Comparison of ENCODE assay signal across 10 cellular contexts in the genomic region with DNA sequence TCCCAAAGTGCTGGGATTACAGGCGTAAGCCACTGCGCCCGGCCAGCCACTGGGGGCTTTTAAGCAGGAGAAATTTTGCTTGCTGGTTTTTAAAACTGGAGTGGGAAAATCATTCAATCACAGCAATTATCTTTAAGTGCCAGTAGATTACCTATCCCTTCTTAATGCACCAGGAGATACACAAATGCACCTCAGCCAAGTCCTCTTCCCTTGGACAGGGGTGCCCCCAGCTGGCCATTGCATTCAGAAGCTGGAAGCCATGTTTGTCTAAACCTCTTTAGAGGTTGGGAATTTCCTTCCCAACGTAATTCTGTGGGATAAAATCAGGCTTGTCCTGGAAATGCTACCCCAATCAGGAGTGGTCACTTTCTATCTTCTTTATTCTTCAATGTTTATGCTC. TPM values are rescaled to one million over a fixed set of nuclear protein-coding genes. Genes with fewer than 3 reads are reported as not detected.
DNase-seq lines count a peak whose midpoint lies in the region; ATAC-seq, FAIRE-seq and TF ChIP-seq lines count a peak whose summit lies in the region.
"Had no signal": no experiment of that assay in that cellular context is flagged by ENCODE, and none has a peak within 500 bp of the region (broad histone marks: within the 10 kb centered on the region; RNA-seq: fewer than 3 reads in every experiment).

No MANE protein-coding gene starts in this region.

- H3K4me3 ChIP-seq in BE2C (ENCODE audit: low read depth, low read length) (no peak overlapping the region), bronchial epithelial cell (ENCODE audit: low read depth, low read length) (no peak overlapping the region)
- H3K4me3 ChIP-seq in naive thymus-derived CD4-positive, alpha-beta T cell (ENCODE audit: low read length), result no peak overlapping the region

- FAIRE-seq in bronchial epithelial cell (lab: Jason Lieb, UNC), result no peak
- FAIRE-seq: endothelial cell of umbilical vein had no signal

- POLR2A ChIA-PET in naive thymus-derived CD4-positive, alpha-beta T cell (lab: Charles Lee), result no interaction called here

- H3K36me3 ChIP-seq in BE2C (no peaks in the 10 kb centered on the region; the same call in 1 of the 2 replicates), bronchial epithelial cell (ENCODE audit: control insufficient read depth, insufficient read depth, low read length) (no peaks in the 10 kb centered on the region)
- peaks cover 0 to 5% (median 0%) of the 10 kb centered on the region in 3 experiments for H3K36me3 ChIP-seq in naive thymus-derived CD4-positive, alpha-beta T cell (ENCODE audit: control insufficient read depth in 2 of 3, insufficient read depth in 3 of 3, low read length in 3 of 3)

- peaks cover 0 to 13% (median 0%) of the 10 kb centered on the region in 7 donors for H3K4me1 Mint-ChIP-seq in naive thymus-derived CD4-positive, alpha-beta T cell

- H3K4me1 ChIP-seq in BE2C, result peaks cover 20% of the 10 kb centered on the region
- no peaks in the 10 kb centered on the region for H3K4me1 ChIP-seq in naive thymus-derived CD4-positive, alpha-beta T cell (ENCODE audit: control insufficient read depth in 2 of 2, insufficient read depth in 2 of 2, low read length in 2 of 2)

- H3K27ac ChIP-seq in naive thymus-derived CD4-positive, alpha-beta T cell (ENCODE audit: low read depth, low read length), result no peak overlapping the region

- H3K9me3 Mint-ChIP-seq in naive thymus-derived CD4-positive, alpha-beta T cell, result no peaks in the 10 kb centered on the region
- H3K9me3 Mint-ChIP-seq: stimulated activated naive CD8-positive, alpha-beta T cell treated with anti-CD3 and anti-CD28 coated beads, Interleukin-15, Interleukin-2, amounts not matched to agents 100 ng/mL and 50 ng/mL, for 24 hours had no signal

- intact Hi-C loops in naive thymus-derived CD4-positive, alpha-beta T cell (cut with micrococcal nuclease), result loop anchor here (1.0 to 10.0 kb wide), 5 partner anchors 50 to 522 kb away; a partner anchor contains a TSS

- peak; percentile 70 for TF ChIP-seq CTCF in BE2C (IDR thresholded peaks at IDR 0.05; ENCODE audit: low read depth, low read length)
- peak; percentile 56 for TF ChIP-seq CTCF in GM12873 (IDR thresholded peaks at IDR 0.05; ENCODE audit: insufficient read depth, low read depth, low read length, missing control alignments)
- TF ChIP-seq CTCF in bronchial epithelial cell (IDR thresholded peaks at IDR 0.05; ENCODE audit: insufficient read depth, low read length, severe bottlenecking), result peak; percentile 69

- peak; percentile 36 for ATAC-seq in naive thymus-derived CD4-positive, alpha-beta T cell
- no peak for ATAC-seq in GM18873 (IDR thresholded peaks at IDR 0.05; ENCODE audit: low FRiP score, unreplicated experiment)

- CTCF ChIA-PET in naive thymus-derived CD4-positive, alpha-beta T cell (lab: Charles Lee), result interaction anchor here (0.6 to 2.8 kb wide), 5 partner anchors 50 to 810 kb away, joined by 3 to 9 read pairs (median 4); no protein-coding TSS in a partner anchor

- H3K27me3 Mint-ChIP-seq in naive thymus-derived CD4-positive, alpha-beta T cell, result peaks cover 0 to 1% (median 0%) of the 10 kb centered on the region in 5 donors
- H3K27me3 Mint-ChIP-seq: stimulated activated naive CD8-positive, alpha-beta T cell treated with anti-CD3 and anti-CD28 coated beads, Interleukin-15, Interleukin-2, amounts not matched to agents 100 ng/mL and 50 ng/mL, for 24 hours had no signal

- DNase-seq in BE2C (peak; percentile 56), NCI-H460 (ENCODE audit: extremely low read depth, low read depth) (peak; percentile 23), bronchial epithelial cell (ENCODE audit: low read depth) (peak; percentile 65), NCI-H510A (lab: John Stamatoyannopoulos, UW) (no peak), amniotic stem cell (lab: John Stamatoyannopoulos, UW) (no peak)
- peak in 6 of 9 donors; percentile 6 to 32 (median 21) for DNase-seq in naive thymus-derived CD4-positive, alpha-beta T cell

- no peak overlapping the region for H3K4me3 Mint-ChIP-seq in naive thymus-derived CD4-positive, alpha-beta T cell
- H3K4me3 Mint-ChIP-seq: stimulated activated naive CD8-positive, alpha-beta T cell treated with anti-CD3 and anti-CD28 coated beads, Interleukin-15, Interleukin-2, amounts not matched to agents 100 ng/mL and 50 ng/mL, for 24 hours had no signal

- no peaks in the 10 kb centered on the region for H3K27me3 ChIP-seq in BE2C
- no peaks in the 10 kb centered on the region for H3K27me3 ChIP-seq in bronchial epithelial cell (ENCODE audit: control insufficient read depth, insufficient read depth, low read length)
- no peaks in the 10 kb centered on the region for H3K27me3 ChIP-seq in naive thymus-derived CD4-positive, alpha-beta T cell (ENCODE audit: control insufficient read depth in 2 of 2, insufficient read depth in 2 of 2, low read length in 2 of 2)

- H3K36me3 Mint-ChIP-seq in naive thymus-derived CD4-positive, alpha-beta T cell, result peaks cover 0 to 7% (median 0%) of the 10 kb centered on the region in 5 donors

- no peaks in the 10 kb centered on the region for H3K9me3 ChIP-seq in BE2C
- H3K9me3 ChIP-seq in naive thymus-derived CD4-positive, alpha-beta T cell (ENCODE audit: control insufficient read depth in 2 of 3, low read length in 3 of 3), result no peaks in the 10 kb centered on the region

- H3K27ac Mint-ChIP-seq in naive thymus-derived CD4-positive, alpha-beta T cell, result no peak overlapping the region
- H3K27ac Mint-ChIP-seq: stimulated activated naive CD8-positive, alpha-beta T cell treated with anti-CD3 and anti-CD28 coated beads, Interleukin-15, Interleukin-2, amounts not matched to agents 100 ng/mL and 50 ng/mL, for 24 hours had no signal

RNA-seq across cellular contexts. Expression of a gene that starts 26.6 kb away (rescaled TPM):
- polyA plus RNA-seq in BE2C (2012; ENCODE audit: insufficient read depth, insufficient read length, low read depth), result 70.1 TPM
- 116 and 126 TPM in 2 replicates for total RNA-seq in NCI-H460 (2014; rRNA removed; shearing (Covaris generic))
- polyA plus RNA-seq in NCI-H460 (2014; cell fraction: nucleus; rRNA removed), result 38.4 and 68.4 TPM in 2 replicates
- total RNA-seq in bronchial epithelial cell, result 24.0 and 25.3 TPM in 2 replicates
- total RNA-seq in naive thymus-derived CD4-positive, alpha-beta T cell, result 10 to 100 TPM; 14.7 to 47.7 (median 26.3) TPM
- polyA plus RNA-seq in naive thymus-derived CD4-positive, alpha-beta T cell, result 10 to 100 TPM; 11.6 to 29.0 TPM

RNA-seq across cellular contexts. Expression of a gene that starts 27.6 kb away (rescaled TPM):
- 53.6 TPM for polyA plus RNA-seq in BE2C (2012; ENCODE audit: insufficient read depth, insufficient read length, low read depth)
- 32.7 and 46.6 TPM in 2 replicates for total RNA-seq in NCI-H460 (2014; rRNA removed; shearing (Covaris generic))
- 19.8 and 23.2 TPM in 2 replicates for polyA plus RNA-seq in NCI-H460 (2014; cell fraction: nucleus; rRNA removed)
- 14.7 and 37.0 TPM in 2 replicates for total RNA-seq in bronchial epithelial cell
- 10 to 100 TPM; 17.6 to 73.2 (median 35.5) TPM for total RNA-seq in naive thymus-derived CD4-positive, alpha-beta T cell
- 100 to 1,000 TPM in 1 of 2 donors, 10 to 100 TPM in 1; 84.3 to 123 TPM for polyA plus RNA-seq in naive thymus-derived CD4-positive, alpha-beta T cell

RNA-seq across cellular contexts. Expression of a gene that starts 31.4 kb away (rescaled TPM):
- polyA plus RNA-seq in BE2C (2012; ENCODE audit: insufficient read depth, insufficient read length, low read depth), result 10.3 TPM
- 6.5 and 8.3 TPM in 2 replicates for total RNA-seq in NCI-H460 (2014; rRNA removed; shearing (Covaris generic))
- polyA plus RNA-seq in NCI-H460 (2014; cell fraction: nucleus; rRNA removed), result not detected in 2 replicates
- total RNA-seq in bronchial epithelial cell, result 107 and 652 TPM in 2 replicates
- 10 to 100 TPM in 1 of 5 experiments, 1 to 10 TPM in 1, under 1 TPM in 2, not detected in 1; 0.70 to 44.4 (median 3.1) TPM for total RNA-seq in naive thymus-derived CD4-positive, alpha-beta T cell
- polyA plus RNA-seq in naive thymus-derived CD4-positive, alpha-beta T cell, result under 1 TPM in 1 of 2 donors, not detected in 1; 0.30 TPM
- total RNA-seq: endothelial cell of umbilical vein had no signal
- polyA plus RNA-seq: endothelial cell of umbilical vein had no signal

RNA-seq across cellular contexts. Expression of a gene that starts 59.5 kb away (rescaled TPM):
- 9.3 TPM for polyA plus RNA-seq in BE2C (2012; ENCODE audit: insufficient read depth, insufficient read length, low read depth)
- total RNA-seq in NCI-H460 (2014; rRNA removed; shearing (Covaris generic)), result 5.1 and 6.4 TPM in 2 replicates
- 6.7 and 7.7 TPM in 2 replicates for polyA plus RNA-seq in NCI-H460 (2014; cell fraction: nucleus; rRNA removed)
- total RNA-seq in bronchial epithelial cell, result 3.9 and 4.4 TPM in 2 replicates
- total RNA-seq in naive thymus-derived CD4-positive, alpha-beta T cell, result 10 to 100 TPM in 2 of 5 experiments, 1 to 10 TPM in 3; 4.8 to 19.4 (median 6.4) TPM
- polyA plus RNA-seq in naive thymus-derived CD4-positive, alpha-beta T cell, result 1 to 10 TPM; 1.6 to 2.0 TPM

Comparison
In these comparisons a context has a peak if more than half of its experiments do, and no peak if none do; other contexts are left out.
1. DNase-seq: peak in BE2C (single experiment), NCI-H460 (single experiment), bronchial epithelial cell (single experiment) and naive thymus-derived CD4-positive, alpha-beta T cell (6 of 9); none in NCI-H510A (single experiment) and amniotic stem cell (single experiment).
2. Peak in every context shown above with its lines, with median percentiles within 50 percentile points of each other: CTCF ChIP-seq.